In genomic region chr6:53728570-53729194, GRCh38 we compare ENCODE assay signal across 8 cellular contexts.
DNase-seq lines count a peak whose midpoint lies in the region; ATAC-seq, FAIRE-seq and TF ChIP-seq lines count a peak whose summit lies in the region.

No MANE protein-coding gene starts in this region.

- intact Hi-C loops in CD4-positive, alpha-beta T cell (cut with DNase I, micrococcal nuclease) = loop anchor here (1.0 to 5.0 kb wide), 4 partner anchors 71 to 556 kb away; no protein-coding TSS in a partner anchor
- intact Hi-C loops in K562 (cut with micrococcal nuclease) = loop anchor here (5.0 kb wide), 1 partner anchor 556 kb away; no protein-coding TSS in a partner anchor

- BruUV-seq in K562 (replicated peaks; lab: Mats Ljungman, UMichigan) = no TSS peak

- in situ Hi-C loops in K562 (cut with MboI) = no loop called here

- peaks cover 5% of the 10 kb centered on the region for H3K4me1 Mint-ChIP-seq in CD4-positive, alpha-beta T cell (ENCODE audit: low read depth)

- peak; percentile 42 to 57 for TF ChIP-seq RAD21 in K562 (CRISPR knock-in tag; conservative IDR thresholded peaks at IDR 0.05 in 1 of 2, IDR thresholded peaks at IDR 0.05 in 1 of 2)

- H3K9me3 Mint-ChIP-seq in CD4-positive, alpha-beta T cell = no peaks in the 10 kb centered on the region

- no peaks in the 10 kb centered on the region for H3K9me1 ChIP-seq in K562 (ENCODE audit: control insufficient read depth, insufficient read depth, low read length)

- no peak overlapping the region for H3K9ac ChIP-seq in K562 (ENCODE audit: insufficient read depth in 1 of 2, low read depth in 2 of 2, low read length in 2 of 2)

- H2AFZ ChIP-seq in K562 (ENCODE audit: low read depth, low read length) = no peak overlapping the region

- H3K27me3 ChIP-seq in CD4-positive, alpha-beta T cell (ENCODE audit: control insufficient read depth, insufficient read depth, low read length) = no peaks in the 10 kb centered on the region
- H3K27me3 ChIP-seq in K562 (ENCODE audit: control insufficient read depth in 2 of 2, insufficient read depth in 2 of 2, low read length in 2 of 2) = no peaks in the 10 kb centered on the region

- no peak overlapping the region for H3K27ac Mint-ChIP-seq in CD4-positive, alpha-beta T cell

- FAIRE-seq in K562 (lab: Jason Lieb, UNC) = peak; percentile 85

- POLR2A ChIA-PET in CD4-positive, alpha-beta T cell (lab: Charles Lee) = no interaction called here
- POLR2A ChIA-PET in K562 (lab: Yijun Ruan, JAX) = interaction anchor here (1.5 kb wide), 1 partner anchor 235 kb away, joined by 3 read pairs; no protein-coding TSS in a partner anchor

- TF ChIP-seq POLR2A in K562 (conservative IDR thresholded peaks at IDR 0.05) = no peak

- TF ChIP-seq CTCF in CD4-positive, alpha-beta T cell (IDR thresholded peaks at IDR 0.05) = peak; percentile 80
- peak; percentile 65 to 83 (median 73) for TF ChIP-seq CTCF in K562 (IDR thresholded peaks at IDR 0.05 in 2 of 3, conservative IDR thresholded peaks at IDR 0.05 in 1 of 3; ENCODE audit: insufficient read depth in 2 of 3, low read depth in 1 of 3, low read length in 3 of 3)

- CTCF ChIA-PET in CD4-positive, alpha-beta T cell (lab: Charles Lee) = interaction anchor here (0.7 to 3.8 kb wide), 6 partner anchors 8 to 236 kb away, joined by 3 to 26 read pairs (median 4); no protein-coding TSS in a partner anchor
- CTCF ChIA-PET in K562 (lab: Yijun Ruan, JAX; ENCODE audit: low intra/inter-chr PET ratio) = interaction anchor here (0.6 to 1.6 kb wide), 5 partner anchors 236 to 557 kb away, joined by 3 to 14 read pairs (median 4); no protein-coding TSS in a partner anchor

- no peaks in the 10 kb centered on the region for H3K9me3 ChIP-seq in CD4-positive, alpha-beta T cell (ENCODE audit: control insufficient read depth, low read length)
- no peaks in the 10 kb centered on the region for H3K9me3 ChIP-seq in K562 (replicated peaks; ENCODE audit: control insufficient read depth, insufficient read depth, low read depth, low read length)

- H3K36me3 ChIP-seq in K562 (ENCODE audit: control insufficient read depth, insufficient read depth, low read length) = no peaks in the 10 kb centered on the region

- 9% methylated on average over 9 of the region's 9 CpGs for WGBS in K562 (ENCODE audit: insufficient coverage, low coverage, missing lambda C conversion rate)

- no peaks in the 10 kb centered on the region for H3K79me2 ChIP-seq in K562 (ENCODE audit: control insufficient read depth, insufficient read depth, low read length)

- peaks cover 13% of the 10 kb centered on the region for H3K27me3 Mint-ChIP-seq in CD4-positive, alpha-beta T cell

- H3K27ac ChIP-seq in CD4-positive, alpha-beta T cell (ENCODE audit: low read depth, low read length) = no peak overlapping the region
- no peak overlapping the region for H3K27ac ChIP-seq in K562 (ENCODE audit: extremely low read depth, low read depth, low read length)

- TF ChIP-seq EP300 in K562 (IDR thresholded peaks at IDR 0.05; ENCODE audit: low read length) = no peak

- H3K4me2 ChIP-seq in K562 (ENCODE audit: insufficient read depth, low read length) = no peak overlapping the region

- no peak overlapping the region for H3K4me3 Mint-ChIP-seq in CD4-positive, alpha-beta T cell

- H3K4me1 ChIP-seq in K562 (replicated peaks in 1 of 2; ENCODE audit: control insufficient read depth in 2 of 2, insufficient read depth in 2 of 2, low read length in 2 of 2) = no peaks in the 10 kb centered on the region

- ATAC-seq in CD4-positive, alpha-beta T cell (ENCODE audit: poor library complexity) = peak; percentile 65
- ATAC-seq in GM19395 (IDR thresholded peaks at IDR 0.05; ENCODE audit: unreplicated experiment) (peak; percentile 65), K562 (peak; percentile 87), HG03097 (IDR thresholded peaks at IDR 0.05; ENCODE audit: low FRiP score, unreplicated experiment) (no peak)

- no peak overlapping the region for H3K4me3 ChIP-seq in K562

- H4K20me1 ChIP-seq in K562 (replicated peaks; ENCODE audit: control insufficient read depth, insufficient read depth, low read length) = no peaks in the 10 kb centered on the region

- peak in 9 of 10 experiments; percentile 21 to 57 (median 30) for DNase-seq in CD4-positive, alpha-beta T cell
- DNase-seq in LoVo (ENCODE audit: low spot score) = peak; percentile 48
- peak; percentile 13 to 60 (median 23) for DNase-seq in T-helper 2 cell
- peak; percentile 28 to 54 (median 38) for DNase-seq in K562 (ENCODE audit: extremely low read depth in 1 of 4, low spot score in 3 of 4)
- DNase-seq in iris pigment epithelial cell (ENCODE audit: low read depth) = peak; percentile 44
- DNase-seq in stimulated activated CD4-positive, alpha-beta T cell treated with anti-CD3 and anti-CD28 coated beads, Interleukin-1b, Interleukin-23, amount 100 ng/mL, for 4 hours (ENCODE audit: low read depth in 2 of 2) = peak; percentile 29 to 36

- H3K36me3 Mint-ChIP-seq in CD4-positive, alpha-beta T cell (ENCODE audit: low read depth) = no peaks in the 10 kb centered on the region

TF ChIP-seq in K562, 482 proteins besides CTCF, POLR2A, EP300 and RAD21:
- TF ChIP-seq SMC3 (conservative IDR thresholded peaks at IDR 0.05; ENCODE audit: insufficient read depth, low read depth, low read length) (0 out of 2 replicates have a peak, but pooled peaks have one; percentile 21), STAG1 (CRISPR knock-in tag; IDR thresholded peaks at IDR 0.05; ENCODE audit: borderline replicate concordance) (peak; percentile 46; the same call in 1 of the 2 replicates), SPI1 (IDR thresholded peaks at IDR 0.05; ENCODE audit: borderline replicate concordance, low read depth, low read length) (peak; percentile 22; the same call in 1 of the 2 replicates), KLF13 (tag; IDR thresholded peaks at IDR 0.05; ENCODE audit: borderline replicate concordance, low read depth) (no peak), TARDBP (IDR thresholded peaks at IDR 0.05) (no peak), NCOR1 (IDR thresholded peaks at IDR 0.05) (no peak), KLF16 (IDR thresholded peaks at IDR 0.05) (0 out of 2 replicates have a peak, but pooled peaks have one; percentile 10)
